Comparison of ENCODE assay signal across 1 cellular context in the genomic region with DNA sequence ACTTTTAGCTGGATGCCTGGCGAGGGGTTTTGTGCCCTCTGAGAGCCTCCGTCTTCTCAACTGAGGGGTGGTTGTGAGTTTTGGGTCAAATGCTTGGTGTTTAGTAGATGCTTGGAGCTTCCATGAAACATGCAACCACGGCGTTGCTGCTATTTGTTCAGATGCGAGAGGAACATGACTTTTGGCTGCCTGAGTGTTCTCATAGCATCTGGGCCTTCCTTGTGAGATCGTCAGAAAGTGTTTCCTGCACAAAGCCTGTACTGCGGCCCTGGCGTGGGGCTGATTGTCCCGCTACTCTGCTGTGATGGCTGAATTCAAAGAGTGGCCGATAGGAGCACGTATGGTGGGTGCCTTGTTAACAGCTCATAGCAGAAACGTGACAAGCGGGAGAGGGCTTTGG.
TF ChIP-seq lines count a peak whose summit lies in the region.

No MANE protein-coding gene starts in this region.

TF ChIP-seq in HepG2, 621 proteins besides CTCF, POLR2A, EP300 and RAD21 (continued from another document):
- no peak for TF ChIP-seq SIX1 (CRISPR knock-in tag; IDR thresholded peaks at IDR 0.05; ENCODE audit: borderline replicate concordance)
- TF ChIP-seq PPARG (CRISPR knock-in tag; conservative IDR thresholded peaks at IDR 0.05): no peak
- no peak for TF ChIP-seq RFX5 (IDR thresholded peaks at IDR 0.05; ENCODE audit: low read depth, low read length)
- no peak for TF ChIP-seq BRCA1 (CRISPR knock-in tag; IDR thresholded peaks at IDR 0.05)
